ENCODE assay signal across 8 cellular contexts in genomic region chr6:166253277-166254229, GRCh38. TPM values are rescaled to one million over a fixed set of nuclear protein-coding genes. Genes with fewer than 3 reads are reported as not detected.
DNase-seq lines count a peak whose midpoint lies in the region; ATAC-seq lines count a peak whose summit lies in the region.

No MANE protein-coding gene starts in this region.

- peaks cover 11 to 36% (median 20%) of the 10 kb centered on the region in 4 donors for H3K4me1 Mint-ChIP-seq in CD4-positive, CD25-positive, alpha-beta regulatory T cell
- peaks cover 8% of the 10 kb centered on the region for H3K4me1 Mint-ChIP-seq in activated T-helper 1 cell treated with anti-CD3 and anti-CD28 coated beads, Interleukin-12 subunit alpha, Interleukin-12 subunit beta, Interleukin-2, Interleukin-4 antibody, amounts not matched to agents 30 ng/mL and 10 ng/mL and 1 ng/mL, durations not matched to agents 14 hours and 24 hours and 36 hours (ENCODE audit: low read depth)

- H3K27me3 ChIP-seq in CD4-positive, CD25-positive, alpha-beta regulatory T cell (ENCODE audit: control insufficient read depth, insufficient read depth, low read length): peaks cover 8% of the 10 kb centered on the region
- peaks cover 18% of the 10 kb centered on the region; the same call in 1 of the 2 replicates for H3K27me3 ChIP-seq in iPS DF 6.9 (ENCODE audit: control insufficient read depth, insufficient read depth, low read length)

- H3K27ac Mint-ChIP-seq in CD4-positive, CD25-positive, alpha-beta regulatory T cell: peak overlapping the region in 1 of 3 donors; percentile 99
- no peak overlapping the region for H3K27ac Mint-ChIP-seq in activated T-helper 1 cell treated with anti-CD3 and anti-CD28 coated beads, Interleukin-12 subunit alpha, Interleukin-12 subunit beta, Interleukin-2, Interleukin-4 antibody, amounts not matched to agents 30 ng/mL and 10 ng/mL and 1 ng/mL, durations not matched to agents 14 hours and 24 hours and 36 hours

- peak; percentile 27 to 28 for ATAC-seq in CD4-positive, CD25-positive, alpha-beta regulatory T cell (ENCODE audit: low read depth in 2 of 2)
- ATAC-seq in HG03135 (IDR thresholded peaks at IDR 0.05; ENCODE audit: unreplicated experiment) (peak; percentile 50), HG03025 (IDR thresholded peaks at IDR 0.05; ENCODE audit: low FRiP score, unreplicated experiment) (no peak), HG02763 (IDR thresholded peaks at IDR 0.05; ENCODE audit: unreplicated experiment) (no peak), GM19324 (IDR thresholded peaks at IDR 0.05; ENCODE audit: low FRiP score, unreplicated experiment) (no peak)

- H3K4me3 Mint-ChIP-seq in CD4-positive, CD25-positive, alpha-beta regulatory T cell: peak overlapping the region in 3 of 4 donors; percentile 75 to 88 (median 83)
- H3K4me3 Mint-ChIP-seq in activated T-helper 1 cell treated with anti-CD3 and anti-CD28 coated beads, Interleukin-12 subunit alpha, Interleukin-12 subunit beta, Interleukin-2, Interleukin-4 antibody, amounts not matched to agents 30 ng/mL and 10 ng/mL and 1 ng/mL, durations not matched to agents 14 hours and 24 hours and 36 hours: peak overlapping the region; percentile 64

- WGBS in iPS DF 6.9 (ENCODE audit: insufficient coverage, insufficient read length): no CpG with 5 or more reads among the region's 67 CpGs

- H3K9me3 Mint-ChIP-seq in CD4-positive, CD25-positive, alpha-beta regulatory T cell: no peaks in the 10 kb centered on the region
- H3K9me3 Mint-ChIP-seq in activated T-helper 1 cell treated with anti-CD3 and anti-CD28 coated beads, Interleukin-12 subunit alpha, Interleukin-12 subunit beta, Interleukin-2, Interleukin-4 antibody, amounts not matched to agents 30 ng/mL and 10 ng/mL and 1 ng/mL, durations not matched to agents 14 hours and 24 hours and 36 hours: no peaks in the 10 kb centered on the region

- intact Hi-C loops in activated T-helper 1 cell treated with anti-CD3 and anti-CD28 coated beads, Interleukin-12 subunit alpha, Interleukin-12 subunit beta, Interleukin-2, Interleukin-4 antibody, amounts not matched to agents 30 ng/mL and 10 ng/mL and 1 ng/mL, durations not matched to agents 14 hours and 24 hours and 36 hours (cut with micrococcal nuclease): loop anchor here (2.0 kb wide), 1 partner anchor 87 kb away; the partner anchor contains the start of gene TBXT

- H3K36me3 ChIP-seq in CD4-positive, CD25-positive, alpha-beta regulatory T cell (ENCODE audit: control insufficient read depth, insufficient read depth, low read length): no peaks in the 10 kb centered on the region
- H3K36me3 ChIP-seq in iPS DF 6.9 (ENCODE audit: control insufficient read depth, insufficient read depth, low read length): no peaks in the 10 kb centered on the region; the same call in 1 of the 2 replicates

- H3K4me3 ChIP-seq in CD4-positive, CD25-positive, alpha-beta regulatory T cell (ENCODE audit: low read depth, low read length): peak overlapping the region; percentile 59
- peak overlapping the region; percentile 28; the same call in 1 of the 2 replicates for H3K4me3 ChIP-seq in iPS DF 6.9 (ENCODE audit: low read length)

- peaks cover 44% of the 10 kb centered on the region for H3K27me3 Mint-ChIP-seq in CD4-positive, CD25-positive, alpha-beta regulatory T cell
- H3K27me3 Mint-ChIP-seq in activated T-helper 1 cell treated with anti-CD3 and anti-CD28 coated beads, Interleukin-12 subunit alpha, Interleukin-12 subunit beta, Interleukin-2, Interleukin-4 antibody, amounts not matched to agents 30 ng/mL and 10 ng/mL and 1 ng/mL, durations not matched to agents 14 hours and 24 hours and 36 hours (ENCODE audit: insufficient read depth): peaks cover 63% of the 10 kb centered on the region

- H3K4me1 ChIP-seq in CD4-positive, CD25-positive, alpha-beta regulatory T cell (ENCODE audit: control insufficient read depth, insufficient read depth, low read length, poor library complexity, severe bottlenecking): peaks cover 25% of the 10 kb centered on the region
- no peaks in the 10 kb centered on the region; the same call in 1 of the 2 replicates for H3K4me1 ChIP-seq in iPS DF 6.9 (ENCODE audit: control insufficient read depth, insufficient read depth, low read length)

- H3K36me3 Mint-ChIP-seq in CD4-positive, CD25-positive, alpha-beta regulatory T cell: no peaks in the 10 kb centered on the region
- H3K36me3 Mint-ChIP-seq in activated T-helper 1 cell treated with anti-CD3 and anti-CD28 coated beads, Interleukin-12 subunit alpha, Interleukin-12 subunit beta, Interleukin-2, Interleukin-4 antibody, amounts not matched to agents 30 ng/mL and 10 ng/mL and 1 ng/mL, durations not matched to agents 14 hours and 24 hours and 36 hours (ENCODE audit: low read depth): no peaks in the 10 kb centered on the region

- no peak overlapping the region for H3K27ac ChIP-seq in CD4-positive, CD25-positive, alpha-beta regulatory T cell (ENCODE audit: insufficient read depth, low read length, poor library complexity, severe bottlenecking)
- H3K27ac ChIP-seq in iPS DF 6.9 (ENCODE audit: low read length): no peak overlapping the region

- DNase-seq in CD4-positive, CD25-positive, alpha-beta regulatory T cell: peak; percentile 18 to 61 (median 23)
- DNase-seq in activated T-helper 1 cell treated with anti-CD3 and anti-CD28 coated beads, Interleukin-12 subunit alpha, Interleukin-12 subunit beta, Interleukin-2, Interleukin-4 antibody, amounts not matched to agents 30 ng/mL and 10 ng/mL and 1 ng/mL, durations not matched to agents 14 hours and 24 hours and 36 hours (ENCODE audit: low spot score): no peak
- DNase-seq in iPS DF 6.9 (ENCODE audit: low read depth, low spot score): no peak
- DNase-seq in stimulated activated CD4-positive, alpha-beta T cell treated with anti-CD3 and anti-CD28 coated beads, Interleukin-15, amount 100 ng/mL, for 24 hours: peak; percentile 67

- no peaks in the 10 kb centered on the region for H3K9me3 ChIP-seq in CD4-positive, CD25-positive, alpha-beta regulatory T cell (ENCODE audit: control insufficient read depth in 2 of 2, low read length in 2 of 2)
- no peaks in the 10 kb centered on the region for H3K9me3 ChIP-seq in iPS DF 6.9 (ENCODE audit: control insufficient read depth, insufficient read depth, low read length)

RNA-seq across cellular contexts. Expression of gene PRR18, which starts 54.6 kb away (rescaled TPM):
- not detected for total RNA-seq in CD4-positive, CD25-positive, alpha-beta regulatory T cell
- not detected for polyA plus RNA-seq in CD4-positive, CD25-positive, alpha-beta regulatory T cell
- total RNA-seq in activated T-helper 1 cell treated with anti-CD3 and anti-CD28 coated beads, Interleukin-12 subunit alpha, Interleukin-12 subunit beta, Interleukin-2, Interleukin-4 antibody, amounts not matched to agents 30 ng/mL and 10 ng/mL and 1 ng/mL, durations not matched to agents 14 hours and 24 hours and 36 hours: not detected in 2 replicates

Comparison
In these comparisons a context has a peak if more than half of its experiments do, and no peak if none do; other contexts are left out.
1. ATAC-seq: peak in CD4-positive, CD25-positive, alpha-beta regulatory T cell (2 of 2) and HG03135 (single experiment); none in HG03025 (single experiment), HG02763 (single experiment) and GM19324 (single experiment).
2. DNase-seq: peak in CD4-positive, CD25-positive, alpha-beta regulatory T cell (3 of 3) and stimulated activated CD4-positive, alpha-beta T cell treated with anti-CD3 and anti-CD28 coated beads, Interleukin-15, amount 100 ng/mL, for 24 hours (single experiment); none in activated T-helper 1 cell treated with anti-CD3 and anti-CD28 coated beads, Interleukin-12 subunit alpha, Interleukin-12 subunit beta, Interleukin-2, Interleukin-4 antibody, amounts not matched to agents 30 ng/mL and 10 ng/mL and 1 ng/mL, durations not matched to agents 14 hours and 24 hours and 36 hours (single experiment) and iPS DF 6.9 (single experiment).